ENCODE assay signal across 1 cellular context in the genomic region with DNA sequence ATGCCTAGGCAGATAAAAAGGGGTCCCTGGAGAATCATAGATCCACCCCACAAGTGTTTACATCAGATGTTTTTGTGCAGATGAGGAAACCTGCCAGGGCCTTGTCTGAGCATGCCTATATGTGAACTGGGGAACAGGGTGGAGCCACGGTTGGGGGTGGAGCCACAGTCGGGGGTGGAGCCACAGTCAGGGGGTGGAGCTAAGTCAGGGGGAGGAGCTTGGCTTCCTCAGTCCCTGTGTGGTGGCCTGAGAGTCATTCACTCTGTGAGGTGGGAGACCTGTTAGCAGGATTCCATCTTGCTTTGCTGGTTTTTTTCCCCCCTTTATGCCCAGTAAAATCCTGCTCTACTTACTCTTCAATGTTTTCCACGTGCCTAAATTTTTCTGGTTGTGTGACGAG.
TF ChIP-seq lines count a peak whose summit lies in the region.

No MANE protein-coding gene starts in this region.

TF ChIP-seq in SK-N-SH, 30 proteins besides CTCF, POLR2A, EP300 and RAD21 (continued from another document):
- TF ChIP-seq REST (IDR thresholded peaks at IDR 0.05; ENCODE audit: low read depth, low read length) (no peak), RFX5 (IDR thresholded peaks at IDR 0.05; ENCODE audit: low read length) (no peak), RXRA (IDR thresholded peaks at IDR 0.05; ENCODE audit: borderline replicate concordance, low read depth) (no peak), MXI1 (IDR thresholded peaks at IDR 0.05; ENCODE audit: low read depth, low read length) (no peak), POLR2AphosphoS5 (IDR thresholded peaks at IDR 0.05; ENCODE audit: low read depth, low read length) (no peak), GATA2 (CRISPR knock-in tag; IDR thresholded peaks at IDR 0.05) (no peak), SIN3A (IDR thresholded peaks at IDR 0.05; ENCODE audit: borderline replicate concordance, low read depth, low read length) (no peak), TAF1 (IDR thresholded peaks at IDR 0.05; ENCODE audit: borderline replicate concordance, low read depth, low read length) (no peak), RCOR1 (IDR thresholded peaks at IDR 0.05; ENCODE audit: low read length) (no peak), JUND (IDR thresholded peaks at IDR 0.05) (no peak), TCF12 (IDR thresholded peaks at IDR 0.05) (no peak), PBX3 (IDR thresholded peaks at IDR 0.05) (no peak), NFIC (IDR thresholded peaks at IDR 0.05; ENCODE audit: borderline replicate concordance) (no peak), FOSL2 (IDR thresholded peaks at IDR 0.05; ENCODE audit: borderline replicate concordance, low read depth) (no peak), EZH2phosphoT487 (IDR thresholded peaks at IDR 0.05; ENCODE audit: borderline replicate concordance, low read depth) (no peak), ELF1 (IDR thresholded peaks at IDR 0.05) (no peak)
